In the genomic region with DNA sequence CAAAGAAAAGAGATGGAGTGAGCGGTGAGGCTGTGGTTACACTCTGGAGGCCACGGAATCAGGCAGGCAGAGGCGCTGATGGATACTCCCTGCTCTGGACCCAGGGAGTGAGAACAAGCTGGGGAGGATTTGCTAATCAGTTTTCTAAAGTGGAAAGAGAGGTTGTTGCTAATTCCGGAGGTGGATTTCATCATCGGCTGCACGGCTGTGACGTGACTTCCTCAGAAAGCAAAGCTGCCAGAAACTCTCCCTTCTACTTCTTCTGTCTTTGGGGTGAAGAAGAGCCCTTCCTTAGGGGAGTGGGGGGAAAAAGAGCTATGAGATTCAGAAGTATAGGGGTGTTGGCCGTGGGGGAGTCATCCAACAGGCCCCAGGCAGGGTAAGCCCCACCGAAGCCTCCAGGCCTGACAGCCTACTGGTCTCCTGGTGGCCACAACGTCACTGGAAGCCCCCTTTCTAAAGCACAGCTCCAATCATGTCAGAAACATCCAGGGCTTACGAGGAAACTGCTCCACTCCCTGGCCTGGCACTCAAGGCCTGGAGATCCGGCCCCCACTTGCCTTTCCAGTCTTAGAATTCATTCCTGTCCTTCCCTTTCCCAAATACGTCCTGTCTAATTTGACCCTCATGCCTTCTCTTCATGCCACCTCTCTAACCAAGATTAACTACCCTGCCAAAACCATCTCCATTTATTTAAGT, we compare ENCODE assay signal across 8 cellular contexts.
A peak's percentile ranks its signal among the peaks of the same experiment; 100 is the strongest.
DNase-seq lines count a peak whose midpoint lies in the region; ATAC-seq lines count a peak whose summit lies in the region.

No MANE protein-coding gene starts in this region.

- peaks cover 29 to 56% of the 10 kb centered on the region in 2 donors for H3K4me1 Mint-ChIP-seq in stimulated activated naive B cell treated with anti-CD40 and anti-IgM and Interleukin-4, amounts not matched to agents 10 μg/mL and 1 μg/mL and 100 μg/mL, for 72 hours

- H3K36me3 Mint-ChIP-seq in stimulated activated naive B cell treated with anti-CD40 and anti-IgM and Interleukin-4, amounts not matched to agents 10 μg/mL and 1 μg/mL and 100 μg/mL, for 72 hours, result peaks cover 5 to 13% of the 10 kb centered on the region in 2 donors

- H3K27ac ChIP-seq in HUES48 (ENCODE audit: low read depth, low read length), result peak overlapping the region; percentile 63
- H3K27ac ChIP-seq in layer of hippocampus (ENCODE audit: low read depth, low read length), result peak overlapping the region; percentile 5

- H3K36me3 ChIP-seq in HUES48 (ENCODE audit: control insufficient read depth, insufficient read depth, low read length), result peaks cover 49% of the 10 kb centered on the region

- ATAC-seq in stimulated activated naive B cell treated with anti-CD40 and anti-IgM and Interleukin-4, amounts not matched to agents 10 μg/mL and 1 μg/mL and 100 μg/mL, for 72 hours (replicated peaks), result peak in 1 of 2 donors; percentile 12
- no peak for ATAC-seq in GM18519 (IDR thresholded peaks at IDR 0.05; ENCODE audit: low FRiP score, unreplicated experiment)
- ATAC-seq in HG03045 (IDR thresholded peaks at IDR 0.05; ENCODE audit: unreplicated experiment), result no peak

- H3K27me3 ChIP-seq in HUES48 (ENCODE audit: control insufficient read depth, insufficient read depth, low read length), result no peaks in the 10 kb centered on the region
- H3K27me3 ChIP-seq in layer of hippocampus (ENCODE audit: control insufficient read depth, insufficient read depth, low read length), result no peaks in the 10 kb centered on the region

- H3K9me3 Mint-ChIP-seq in stimulated activated naive B cell treated with anti-CD40 and anti-IgM and Interleukin-4, amounts not matched to agents 10 μg/mL and 1 μg/mL and 100 μg/mL, for 72 hours, result peaks cover 3 to 10% of the 10 kb centered on the region in 2 donors

- H3K9ac ChIP-seq in HUES48 (ENCODE audit: low read depth, low read length), result no peak overlapping the region

- H3K27me3 Mint-ChIP-seq in stimulated activated naive B cell treated with anti-CD40 and anti-IgM and Interleukin-4, amounts not matched to agents 10 μg/mL and 1 μg/mL and 100 μg/mL, for 72 hours, result no peaks in the 10 kb centered on the region

- H3K9me3 ChIP-seq in HUES48 (ENCODE audit: control insufficient read depth, insufficient read depth, low read length), result no peaks in the 10 kb centered on the region

- peak overlapping the region; percentile 84 for H3K27ac Mint-ChIP-seq in stimulated activated naive B cell treated with anti-CD40 and anti-IgM and Interleukin-4, amounts not matched to agents 10 μg/mL and 1 μg/mL and 100 μg/mL, for 72 hours

- H3K4me1 ChIP-seq in HUES48 (ENCODE audit: control insufficient read depth, insufficient read depth, low read length), result peaks cover 4% of the 10 kb centered on the region; the same call in 1 of the 2 replicates

- no peak overlapping the region for H3K4me3 Mint-ChIP-seq in stimulated activated naive B cell treated with anti-CD40 and anti-IgM and Interleukin-4, amounts not matched to agents 10 μg/mL and 1 μg/mL and 100 μg/mL, for 72 hours

- H3K4me3 ChIP-seq in HUES48 (ENCODE audit: low read depth, low read length), result no peak overlapping the region

- DNase-seq in amniotic epithelial cell (ENCODE audit: low read depth) (peak; percentile 96), EL (no peak)
- no peak for DNase-seq in stimulated activated naive B cell treated with anti-CD40 and anti-IgM and Interleukin-4, amounts not matched to agents 10 μg/mL and 1 μg/mL and 100 μg/mL, for 72 hours
- DNase-seq in activated effector memory CD4-positive, alpha-beta T cell treated with Interleukin-2 at 50 U/mL for 16 hours, result no peak
